Comparison of ENCODE assay signal across 17 cellular contexts in genomic region chr18:25669741-25670140, GRCh38.
DNase-seq lines count a peak whose midpoint lies in the region; TF ChIP-seq lines count a peak whose summit lies in the region.
"Had no signal": no experiment of that assay in that cellular context is flagged by ENCODE, and none has a peak within 500 bp of the region (broad histone marks: within the 10 kb centered on the region; RNA-seq: fewer than 3 reads in every experiment).

No MANE protein-coding gene starts in this region.

- no peaks in the 10 kb centered on the region for H3K36me3 Mint-ChIP-seq in CD4-positive, alpha-beta memory T cell
- H3K36me3 Mint-ChIP-seq: memory B cell had no signal

- DNase-seq in AG08395 (ENCODE audit: low spot score) = peak; percentile 7
- peak; percentile 40 for DNase-seq in HCEC 1CT
- DNase-seq in fibroblast of villous mesenchyme (ENCODE audit: low read depth) = peak; percentile 37
- DNase-seq in midbrain (lab: John Stamatoyannopoulos, UW) = no peak
- no peak for DNase-seq in tibial nerve (ENCODE audit: low spot score in 2 of 2)
- no peak for DNase-seq in CD4-positive, alpha-beta memory T cell
- no peak for DNase-seq in GM10248 (ENCODE audit: extremely low spot score)
- DNase-seq: activated naive CD4-positive, alpha-beta T cell treated with Interleukin-2 at 50 U/mL for 16 hours; effector CD4-positive, alpha-beta T cell; foreskin melanocyte; NCI-H1436; NCI-H446; stimulated activated CD4-positive, alpha-beta T cell treated with anti-CD3 and anti-CD28 coated beads, Interleukin-4, amount 100 ng/mL, for 4 hours; upper lobe of right lung had no signal

- no peak overlapping the region for H2AFZ ChIP-seq in SU-DHL-6 (ENCODE audit: low read depth, low read length, severe bottlenecking)

- H3K79me2 ChIP-seq in SU-DHL-6 (ENCODE audit: insufficient read depth, low read length) = no peaks in the 10 kb centered on the region

- TF ChIP-seq POLR2A in tibial nerve (IDR thresholded peaks at IDR 0.05) = no peak

- no peak overlapping the region for H3K4me3 ChIP-seq in SU-DHL-6 (ENCODE audit: insufficient read depth, low read length, poor library complexity, severe bottlenecking)
- H3K4me3 ChIP-seq in fibroblast of villous mesenchyme (ENCODE audit: low read depth, low read length) = no peak overlapping the region
- no peak overlapping the region for H3K4me3 ChIP-seq in tibial nerve
- no peak overlapping the region for H3K4me3 ChIP-seq in CD4-positive, alpha-beta memory T cell (ENCODE audit: low read length in 2 of 2)
- H3K4me3 ChIP-seq: breast epithelium, upper lobe of right lung had no signal

- 38 to 50% methylated on average over 3 of the region's 3 CpGs for WGBS in tibial nerve, 2 donors

- no peak for TF ChIP-seq EP300 in tibial nerve (IDR thresholded peaks at IDR 0.05)

- TF ChIP-seq CTCF in SU-DHL-6 (IDR thresholded peaks at IDR 0.05; ENCODE audit: insufficient read depth, low read length, poor library complexity, severe bottlenecking) (peak; percentile 38), fibroblast of villous mesenchyme (IDR thresholded peaks at IDR 0.05; ENCODE audit: insufficient read depth, low read depth, low read length) (peak; percentile 42), tibial nerve (IDR thresholded peaks at IDR 0.05) (no peak), GM10248 (IDR thresholded peaks at IDR 0.05; ENCODE audit: control extremely low read depth, extremely low read depth, low read depth, missing control alignments) (no peak)

- no peaks in the 10 kb centered on the region for H3K4me1 Mint-ChIP-seq in CD4-positive, alpha-beta memory T cell
- H3K4me1 Mint-ChIP-seq: memory B cell had no signal

- H3K27me3 ChIP-seq in SU-DHL-6 (ENCODE audit: low read length) (no peaks in the 10 kb centered on the region), tibial nerve (no peaks in the 10 kb centered on the region)
- no peaks in the 10 kb centered on the region for H3K27me3 ChIP-seq in CD4-positive, alpha-beta memory T cell (ENCODE audit: insufficient read depth, low read length)
- H3K27me3 ChIP-seq: breast epithelium, upper lobe of right lung had no signal

- no peaks in the 10 kb centered on the region for H3F3A ChIP-seq in SU-DHL-6 (ENCODE audit: insufficient read depth)

- H3K9me2 ChIP-seq in SU-DHL-6 (replicated peaks; ENCODE audit: insufficient read depth, low read length) = no peaks in the 10 kb centered on the region

- peaks cover 0 to 1% of the 10 kb centered on the region in 2 donors for H3K27me3 Mint-ChIP-seq in CD4-positive, alpha-beta memory T cell

- H3K4me3 Mint-ChIP-seq in CD4-positive, alpha-beta memory T cell = peak overlapping the region in 1 of 8 donors; percentile 17
- H3K4me3 Mint-ChIP-seq: memory B cell had no signal

- H3K9me3 ChIP-seq in SU-DHL-6 (ENCODE audit: insufficient read depth, low read length) = no peaks in the 10 kb centered on the region
- no peaks in the 10 kb centered on the region for H3K9me3 ChIP-seq in tibial nerve
- no peaks in the 10 kb centered on the region for H3K9me3 ChIP-seq in CD4-positive, alpha-beta memory T cell (ENCODE audit: control insufficient read depth in 1 of 2, low read length in 2 of 2)
- H3K9me3 ChIP-seq: upper lobe of right lung had no signal

- H3K4me2 ChIP-seq in SU-DHL-6 (ENCODE audit: low read depth, low read length, poor library complexity, severe bottlenecking) = no peak overlapping the region

- H4K20me1 ChIP-seq in SU-DHL-6 (ENCODE audit: low read depth, low read length) = no peaks in the 10 kb centered on the region

- POLR2A ChIA-PET in CD4-positive, alpha-beta memory T cell (lab: Charles Lee; ENCODE audit: partially characterized antibody) = no interaction called here
- POLR2A ChIA-PET in GM10248 (lab: Yijun Ruan, JAX) = no interaction called here

- H3K9ac ChIP-seq in SU-DHL-6 (ENCODE audit: low read length) = no peak overlapping the region

- intact Hi-C loops in CD4-positive, alpha-beta memory T cell (cut with micrococcal nuclease) = no loop called here

- H3K9me3 Mint-ChIP-seq in CD4-positive, alpha-beta memory T cell = peaks cover 0 to 4% (median 0%) of the 10 kb centered on the region in 8 donors

- H3K27ac ChIP-seq in SU-DHL-6 (ENCODE audit: low read depth, low read length) = no peak overlapping the region
- H3K27ac ChIP-seq in tibial nerve = no peak overlapping the region
- H3K27ac ChIP-seq in CD4-positive, alpha-beta memory T cell (ENCODE audit: low read depth, low read length) = no peak overlapping the region
- H3K27ac ChIP-seq: breast epithelium, upper lobe of right lung had no signal

- no peaks in the 10 kb centered on the region for H3K36me3 ChIP-seq in SU-DHL-6 (ENCODE audit: low read length)
- H3K36me3 ChIP-seq in tibial nerve = no peaks in the 10 kb centered on the region
- H3K36me3 ChIP-seq in CD4-positive, alpha-beta memory T cell (ENCODE audit: insufficient read depth, low read length) = no peaks in the 10 kb centered on the region
- H3K36me3 ChIP-seq: breast epithelium, upper lobe of right lung had no signal

- H3K27ac Mint-ChIP-seq in CD4-positive, alpha-beta memory T cell = peak overlapping the region in 1 of 7 donors; percentile 26
- H3K27ac Mint-ChIP-seq: memory B cell had no signal

- CTCF ChIA-PET in CD4-positive, alpha-beta memory T cell (lab: Charles Lee; ENCODE audit: partially characterized antibody) = interaction anchor here (1.6 kb wide), 1 partner anchor 13 kb away, joined by 3 read pairs; no protein-coding TSS in a partner anchor
- CTCF ChIA-PET in GM10248 (lab: Yijun Ruan, JAX) = interaction anchor here (1.5 kb wide), 1 partner anchor 12 kb away, joined by 4 read pairs; no protein-coding TSS in a partner anchor

- H3K4me1 ChIP-seq in tibial nerve = no peaks in the 10 kb centered on the region
- H3K4me1 ChIP-seq in CD4-positive, alpha-beta memory T cell (ENCODE audit: insufficient read depth, low read length) = no peaks in the 10 kb centered on the region
- H3K4me1 ChIP-seq: breast epithelium, upper lobe of right lung had no signal

Comparison
In these comparisons a context has a peak if more than half of its experiments do, and no peak if none do; other contexts are left out.
1. DNase-seq: peak in AG08395 (single experiment), HCEC 1CT (single experiment) and fibroblast of villous mesenchyme (single experiment); none in midbrain (single experiment), tibial nerve (0 of 2), CD4-positive, alpha-beta memory T cell (0 of 5) and GM10248 (single experiment).
2. CTCF ChIP-seq: peak in SU-DHL-6 (single experiment) and fibroblast of villous mesenchyme (single experiment); none in tibial nerve (0 of 5) and GM10248 (single experiment).